8 cellular contexts compared by ENCODE assay signal in genomic region chr2:127700527-127701192, GRCh38. TPM values are rescaled to one million over a fixed set of nuclear protein-coding genes. Genes with fewer than 3 reads are reported as not detected.
DNase-seq lines count a peak whose midpoint lies in the region; ATAC-seq, FAIRE-seq and TF ChIP-seq lines count a peak whose summit lies in the region.
"Had no signal": no experiment of that assay in that cellular context is flagged by ENCODE, and none has a peak within 500 bp of the region (broad histone marks: within the 10 kb centered on the region; RNA-seq: fewer than 3 reads in every experiment).

No MANE protein-coding gene starts in this region.

- H3K27me3 Mint-ChIP-seq in nephron progenitor cell (ENCODE audit: low read depth, poor library complexity) = peaks cover 11% of the 10 kb centered on the region

- no peak; the same call in 1 of the 2 replicates for TF ChIP-seq POLR2A in GM12892 (IDR thresholded peaks at IDR 0.05; ENCODE audit: low read depth, low read length)

- H3K36me3 Mint-ChIP-seq in nephron progenitor cell (ENCODE audit: low read depth) = peaks cover 36% of the 10 kb centered on the region

- H3K4me3 ChIP-seq in HUES6 (ENCODE audit: low read depth, low read length) (peak overlapping the region; percentile 76), WI38 (ENCODE audit: low read depth, low read length) (peak overlapping the region; percentile 67), fibroblast of pulmonary artery (replicated peaks; ENCODE audit: low read depth, low read length) (peak overlapping the region; percentile 74)

- no peaks in the 10 kb centered on the region for H3K9me3 ChIP-seq in HUES6 (ENCODE audit: control insufficient read depth, insufficient read depth, low read depth, low read length)

- peak overlapping the region; percentile 97 for H3K27ac Mint-ChIP-seq in nephron progenitor cell

- no peaks in the 10 kb centered on the region for H3K9me3 Mint-ChIP-seq in nephron progenitor cell

- H3K27me3 ChIP-seq in HUES6 (ENCODE audit: control insufficient read depth, insufficient read depth, low read length) = no peaks in the 10 kb centered on the region

- peaks cover 43% of the 10 kb centered on the region for H3K4me1 Mint-ChIP-seq in nephron progenitor cell

- TF ChIP-seq CTCF in WI38 (IDR thresholded peaks at IDR 0.05; ENCODE audit: low read depth, low read length) (no peak), fibroblast of pulmonary artery (IDR thresholded peaks at IDR 0.05; ENCODE audit: low read length, missing control alignments) (no peak), nephron progenitor cell (IDR thresholded peaks at IDR 0.05) (no peak)

- ATAC-seq in GM21529 (IDR thresholded peaks at IDR 0.05; ENCODE audit: unreplicated experiment) = peak; percentile 68

- FAIRE-seq in GM12892 (lab: Jason Lieb, UNC) = no peak
- FAIRE-seq: islet of Langerhans had no signal

- H3K27ac ChIP-seq in HUES6 (ENCODE audit: low read depth, low read length) = peak overlapping the region; percentile 30; the same call in 1 of the 2 replicates

- DNase-seq in GM12892 (ENCODE audit: insufficient read length) (peak; percentile 70), fibroblast of pulmonary artery (ENCODE audit: low read depth) (no peak), nephron progenitor cell (peak; percentile 24), NCI-H187 treated with DMSO at 0.1 percent for 48 hours (lab: John Stamatoyannopoulos, UW) (no peak)

- H3K4me3 Mint-ChIP-seq in nephron progenitor cell = peak overlapping the region; percentile 90

- H3K4me1 ChIP-seq in HUES6 (ENCODE audit: control insufficient read depth, insufficient read depth, low read length) = peaks cover 17% of the 10 kb centered on the region

- peak overlapping the region; percentile 96 for H3K9ac ChIP-seq in HUES6 (ENCODE audit: low read length)

- H3K36me3 ChIP-seq in HUES6 (ENCODE audit: control insufficient read depth, insufficient read depth, low read length) = peaks cover 15% of the 10 kb centered on the region

RNA-seq across cellular contexts. Expression of gene SFT2D3, which starts 0.6 kb away (rescaled TPM):
- not detected for polyA plus RNA-seq in GM12892 (2012; ENCODE audit: missing spikeins)

RNA-seq across cellular contexts. Expression of gene LIMS2, which starts 25.3 kb away (rescaled TPM):
- polyA plus RNA-seq in GM12892 (2012; ENCODE audit: missing spikeins) = 0.28 TPM

RNA-seq across cellular contexts. Expression of gene GPR17, which starts 54.7 kb away (rescaled TPM):
- not detected for polyA plus RNA-seq in GM12892 (2012; ENCODE audit: missing spikeins)

Comparison
In these comparisons a context has a peak if more than half of its experiments do, and no peak if none do; other contexts are left out.
1. DNase-seq: peak in GM12892 (single experiment) and nephron progenitor cell (single experiment); none in fibroblast of pulmonary artery (single experiment) and NCI-H187 treated with DMSO at 0.1 percent for 48 hours (single experiment).
2. Peak in every context shown above with its lines, with median percentiles within 50 percentile points of each other: H3K4me3 ChIP-seq.